In the genomic region with DNA sequence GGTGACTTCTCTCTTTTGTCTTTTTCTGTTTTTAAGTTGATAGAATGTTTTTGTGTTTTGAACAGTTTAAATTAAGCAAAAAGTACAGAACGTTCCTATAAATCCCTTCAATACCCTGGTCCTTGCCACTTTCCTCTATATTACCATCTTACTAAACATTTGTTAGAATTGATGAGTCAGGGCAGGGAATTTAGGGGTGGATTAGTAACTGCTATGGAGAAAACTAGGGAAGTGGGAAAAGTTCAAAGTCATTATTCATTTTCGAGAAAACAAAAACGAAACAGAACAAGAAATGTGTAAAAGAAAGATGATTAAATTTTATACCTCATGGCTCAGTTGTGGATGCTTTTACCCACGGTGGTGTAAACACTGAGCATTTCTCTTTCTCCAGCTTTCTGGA, we compare ENCODE assay signal across 16 cellular contexts.
A peak's percentile ranks its signal among the peaks of the same experiment; 100 is the strongest.
DNase-seq lines count a peak whose midpoint lies in the region; ATAC-seq, FAIRE-seq and TF ChIP-seq lines count a peak whose summit lies in the region.
"Had no signal": no experiment of that assay in that cellular context is flagged by ENCODE, and none has a peak within 500 bp of the region (broad histone marks: within the 10 kb centered on the region; RNA-seq: fewer than 3 reads in every experiment).

No MANE protein-coding gene starts in this region.

- H3K79me2 ChIP-seq in HepG2 (ENCODE audit: insufficient read depth, low read length) = no peaks in the 10 kb centered on the region

- no peak overlapping the region for H2AFZ ChIP-seq in HepG2 (ENCODE audit: low read length)

- POLR2A ChIA-PET in HepG2 (lab: Yijun Ruan, JAX) = no interaction called here

- WGBS in HepG2 (ENCODE audit: low lambda C conversion rate) = 3% methylated on average over 4 of the region's 4 CpGs
- 20% methylated on average over 4 of the region's 4 CpGs for WGBS in right lobe of liver (ENCODE audit: insufficient coverage, low coverage, low lambda C conversion rate, missing lambda C conversion rate)

- H3K9ac ChIP-seq in HepG2 (ENCODE audit: insufficient read depth, low read depth, low read length) = no peak overlapping the region

- CTCF ChIA-PET in HepG2 (lab: Yijun Ruan, JAX; ENCODE audit: low intra/inter-chr PET ratio, low total read pairs) = no interaction called here

- TF ChIP-seq RAD21 in HepG2 (CRISPR knock-in tag; IDR thresholded peaks at IDR 0.05) = no peak

- no peaks in the 10 kb centered on the region for H3K4me1 ChIP-seq in HepG2 (ENCODE audit: insufficient read depth, low read length)
- no peaks in the 10 kb centered on the region for H3K4me1 ChIP-seq in right lobe of liver
- no peaks in the 10 kb centered on the region for H3K4me1 ChIP-seq in left lung
- H3K4me1 ChIP-seq: upper lobe of right lung had no signal

- no peak for TF ChIP-seq CTCF in HepG2 (CRISPR knock-in tag; IDR thresholded peaks at IDR 0.05)
- TF ChIP-seq CTCF in right lobe of liver (IDR thresholded peaks at IDR 0.05) = no peak
- no peak for TF ChIP-seq CTCF in left lung (IDR thresholded peaks at IDR 0.05)
- TF ChIP-seq CTCF in brain microvascular endothelial cell (IDR thresholded peaks at IDR 0.05; ENCODE audit: low read depth, low read length, missing control alignments) = no peak

- TF ChIP-seq EP300 in HepG2 (IDR thresholded peaks at IDR 0.05; ENCODE audit: low read depth in 2 of 2, low read length in 2 of 2) (no peak), HepG2 (CRISPR knock-in tag; IDR thresholded peaks at IDR 0.05; ENCODE audit: borderline replicate concordance) (no peak)

- no peak overlapping the region for H3K4me3 ChIP-seq in HepG2 (replicated peaks in 1 of 3; ENCODE audit: insufficient read depth in 1 of 3, low read depth in 2 of 3, low read length in 3 of 3)
- H3K4me3 ChIP-seq in right lobe of liver = no peak overlapping the region
- H3K4me3 ChIP-seq in left lung = no peak overlapping the region
- H3K4me3 ChIP-seq in brain microvascular endothelial cell (ENCODE audit: low read depth, low read length) = no peak overlapping the region
- H3K4me3 ChIP-seq: upper lobe of right lung had no signal

- ATAC-seq in HepG2 = no peak
- no peak for ATAC-seq in right lobe of liver
- no peak for ATAC-seq in left lung
- ATAC-seq: stimulated activated naive B cell treated with anti-CD40 and anti-IgM and Interleukin-4, amounts not matched to agents 10 μg/mL and 1 μg/mL and 100 μg/mL, for 72 hours had no signal

- DNase-seq in HepG2 (ENCODE audit: low spot score) (no peak), right lobe of liver (no peak), RPMI7951 (ENCODE audit: low read depth) (peak; percentile 80), fibroblast of peridontal ligament (ENCODE audit: extremely low read depth) (peak; percentile 69), NCI-H345 treated with DMSO at 0.1 percent for 48 hours (lab: John Stamatoyannopoulos, UW; ENCODE audit: unreplicated experiment) (no peak), left lung (no peak), brain microvascular endothelial cell (no peak)
- no peak for DNase-seq in activated CD8-positive, alpha-beta memory T cell treated with anti-CD3 and anti-CD28 coated beads, Interleukin-2, amount 50 U/mL, for 4 hours
- DNase-seq: activated CD4-positive, alpha-beta T cell treated with anti-CD3 and anti-CD28 coated beads, Interleukin-2, amount 50 U/mL, for 4 hours; dermis blood vessel endothelial cell; HFFc6; NCI-H187; NCI-H774; stimulated activated naive B cell treated with anti-CD40 and anti-IgM and Interleukin-4, amounts not matched to agents 10 μg/mL and 1 μg/mL and 100 μg/mL, for 72 hours; upper lobe of right lung had no signal

- H3K4me2 ChIP-seq in HepG2 (ENCODE audit: low read depth, low read length) = no peak overlapping the region

- peak; percentile 36 for FAIRE-seq in HepG2 (lab: Jason Lieb, UNC)
- FAIRE-seq: GM12892 had no signal

- BruUV-seq in HepG2 (replicated peaks; lab: Mats Ljungman, UMichigan) = no TSS peak

- H3K9me3 ChIP-seq in HepG2 (ENCODE audit: low read length) (no peaks in the 10 kb centered on the region), right lobe of liver (no peaks in the 10 kb centered on the region), left lung (no peaks in the 10 kb centered on the region)
- H3K9me3 ChIP-seq: upper lobe of right lung had no signal

- intact Hi-C loops in HepG2 (cut with micrococcal nuclease; ENCODE audit: unreplicated experiment) = no loop called here
- intact Hi-C loops in right lobe of liver (cut with DNase I) = no loop called here
- intact Hi-C loops in left lung (cut with DNase I) = no loop called here

- H3K27ac ChIP-seq in HepG2 (ENCODE audit: extremely low read length, insufficient read depth, low read length) (no peak overlapping the region), right lobe of liver (no peak overlapping the region), left lung (peak overlapping the region in 1 of 2 donors; percentile 33), brain microvascular endothelial cell (no peak overlapping the region)
- H3K27ac ChIP-seq: upper lobe of right lung had no signal

- H3K27me3 ChIP-seq in HepG2 (ENCODE audit: control insufficient read depth in 1 of 2, insufficient read depth in 2 of 2, low read length in 2 of 2) = peaks cover 1 to 38% of the 10 kb centered on the region in 2 experiments; a peak in 3 of 5 replicates
- no peaks in the 10 kb centered on the region for H3K27me3 ChIP-seq in right lobe of liver
- H3K27me3 ChIP-seq in left lung = no peaks in the 10 kb centered on the region
- no peaks in the 10 kb centered on the region for H3K27me3 ChIP-seq in brain microvascular endothelial cell (replicated peaks)
- H3K27me3 ChIP-seq: upper lobe of right lung had no signal

- in situ Hi-C loops in HepG2 (cut with HindIII; ENCODE audit: extremely low pct_ligation_motif_present, low pct_unique_long_range_greater_than_20kb) = no loop called here
- in situ Hi-C loops in brain microvascular endothelial cell (cut with HindIII; ENCODE audit: low pct_ligation_motif_present, low sequenced_read_pairs) = no loop called here

- H3K36me3 ChIP-seq in HepG2 (replicated peaks in 1 of 2; ENCODE audit: control insufficient read depth in 1 of 2, insufficient read depth in 2 of 2, low read length in 2 of 2) = no peaks in the 10 kb centered on the region
- H3K36me3 ChIP-seq in right lobe of liver = no peaks in the 10 kb centered on the region
- H3K36me3 ChIP-seq in left lung = no peaks in the 10 kb centered on the region
- H3K36me3 ChIP-seq in brain microvascular endothelial cell (replicated peaks) = no peaks in the 10 kb centered on the region
- H3K36me3 ChIP-seq: upper lobe of right lung had no signal

- TF ChIP-seq POLR2A in HepG2 (IDR thresholded peaks at IDR 0.05; ENCODE audit: insufficient read depth in 1 of 2, low read depth in 2 of 2, low read length in 2 of 2) (no peak), right lobe of liver (IDR thresholded peaks at IDR 0.05) (no peak)

- no peaks in the 10 kb centered on the region for H4K20me1 ChIP-seq in HepG2 (ENCODE audit: insufficient read depth, low read length)

TF ChIP-seq in HepG2, 621 proteins besides CTCF, POLR2A, EP300 and RAD21:
- TF ChIP-seq MAFK (conservative IDR thresholded peaks at IDR 0.05 in 1 of 2, IDR thresholded peaks at IDR 0.05 in 1 of 2; ENCODE audit: low read length in 2 of 2) (peak in 1 of 2 experiments; percentile 29; a peak in 1 of 4 replicates), ZNF333 (CRISPR knock-in tag; IDR thresholded peaks at IDR 0.05; ENCODE audit: borderline replicate concordance) (no peak)

Comparison
In these comparisons a context has a peak if more than half of its experiments do, and no peak if none do; other contexts are left out.
1. DNase-seq: peak in RPMI7951 (single experiment) and fibroblast of peridontal ligament (single experiment); none in HepG2 (single experiment), right lobe of liver (0 of 3), NCI-H345 treated with DMSO at 0.1 percent for 48 hours (single experiment), left lung (0 of 2), brain microvascular endothelial cell (single experiment) and activated CD8-positive, alpha-beta memory T cell treated with anti-CD3 and anti-CD28 coated beads, Interleukin-2, amount 50 U/mL, for 4 hours (single experiment).